34 cellular contexts compared by ENCODE assay signal in the genomic region with DNA sequence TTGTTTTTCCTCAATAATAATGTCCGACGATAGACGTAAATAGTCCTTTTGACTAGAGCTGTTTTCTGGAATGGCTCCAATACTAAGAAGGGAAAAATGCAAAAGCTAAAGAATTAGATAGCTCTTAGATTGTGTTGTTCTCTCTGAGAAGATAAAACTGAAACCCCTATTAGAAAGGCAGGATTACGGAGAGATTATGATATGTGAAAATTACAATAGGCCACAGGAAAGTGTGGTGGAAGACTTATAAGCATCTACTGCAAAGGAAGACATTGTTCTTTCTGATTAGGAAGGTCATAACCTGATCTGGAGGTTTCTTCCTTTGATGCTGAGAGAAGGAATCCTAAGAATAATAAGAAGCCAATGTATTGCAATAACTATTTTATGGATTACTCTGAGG. TPM values are rescaled to one million over a fixed set of nuclear protein-coding genes. Genes with fewer than 3 reads are reported as not detected.
"Had no signal": no experiment of that assay in that cellular context is flagged by ENCODE, and none has a peak within 500 bp of the region (broad histone marks: within the 10 kb centered on the region; RNA-seq: fewer than 3 reads in every experiment).

No MANE protein-coding gene starts in this region.

- H3K9me3 ChIP-seq: ascending aorta, breast epithelium, colonic mucosa, esophagus squamous epithelium, gastroesophageal sphincter had no signal

- H3K4me1 ChIP-seq: ascending aorta, breast epithelium, colonic mucosa, gastroesophageal sphincter had no signal

- H3K4me3 Mint-ChIP-seq: activated CD4-positive, alpha-beta memory T cell treated with anti-CD3 and anti-CD28 coated beads, Interleukin-2, amount 10 ng/mL, durations not matched to agents 7 days and 5 days; activated CD4-positive, alpha-beta T cell treated with anti-CD3 and anti-CD28 coated beads, Interleukin-2, amount 10 ng/mL, durations not matched to agents 7 days and 5 days; activated naive CD4-positive, alpha-beta T cell treated with anti-CD3 and anti-CD28 coated beads, Interleukin-2, amount 10 ng/mL, durations not matched to agents 7 days and 5 days; activated naive CD8-positive, alpha-beta T cell treated with anti-CD3 and anti-CD28 coated beads, Interleukin-2, amount 10 ng/mL, durations not matched to agents 7 days and 5 days; activated T-cell treated with anti-CD3 and anti-CD28 coated beads, Interleukin-2, amount 50 U/mL, for 24 hours; activated T-cell treated with anti-CD3 and anti-CD28 coated beads, Interleukin-2, amount 50 U/mL, for 72 hours; brain; effector memory CD8-positive, alpha-beta T cell; WTC11 had no signal

- DNase-seq: activated CD4-positive, alpha-beta memory T cell treated with anti-CD3 and anti-CD28 coated beads, Interleukin-2, amount 10 ng/mL, durations not matched to agents 7 days and 5 days; activated CD4-positive, alpha-beta T cell treated with anti-CD3 and anti-CD28 coated beads for 1 hour; activated CD4-positive, alpha-beta T cell treated with anti-CD3 and anti-CD28 coated beads for 4 hours; activated CD4-positive, alpha-beta T cell treated with anti-CD3 and anti-CD28 coated beads, Interleukin-2, amount 10 ng/mL, durations not matched to agents 7 days and 5 days; activated CD4-positive, alpha-beta T cell treated with anti-CD3 and anti-CD28 coated beads, Interleukin-2, amount 50 U/mL, for 4 hours; activated CD8-positive, alpha-beta memory T cell treated with anti-CD3 and anti-CD28 coated beads, Interleukin-2, amount 50 U/mL, for 48 hours; activated gamma-delta T cell; activated naive CD4-positive, alpha-beta T cell; activated naive CD4-positive, alpha-beta T cell treated with anti-CD3 and anti-CD28 coated beads, Interleukin-2, amount 10 ng/mL, durations not matched to agents 7 days and 5 days; activated naive CD8-positive, alpha-beta T cell treated with anti-CD3 and anti-CD28 coated beads, Interleukin-2, amount 10 ng/mL, durations not matched to agents 7 days and 5 days; activated T-cell treated with anti-CD3 and anti-CD28 coated beads for 4 hours; activated T-cell treated with anti-CD3 and anti-CD28 coated beads, Interleukin-2, amount 50 U/mL, for 24 hours; activated T-cell treated with anti-CD3 and anti-CD28 coated beads, Interleukin-2, amount 50 U/mL, for 72 hours; central memory CD4-positive, alpha-beta T cell; cerebellar nuclear complex; colonic mucosa; effector CD4-positive, alpha-beta T cell; effector memory CD8-positive, alpha-beta T cell; esophagus squamous epithelium; foreskin melanocyte; head of caudate nucleus; T-helper 2 cell had no signal

- H3K36me3 Mint-ChIP-seq: activated naive CD4-positive, alpha-beta T cell treated with anti-CD3 and anti-CD28 coated beads, Interleukin-2, amount 10 ng/mL, durations not matched to agents 7 days and 5 days; activated naive CD4-positive, alpha-beta T cell treated with anti-CD3 and anti-CD28 coated beads, Interleukin-2, amount 50 U/mL, for 72 hours; activated naive CD8-positive, alpha-beta T cell treated with anti-CD3 and anti-CD28 coated beads, Interleukin-2, amount 10 ng/mL, durations not matched to agents 7 days and 5 days; brain; WTC11 had no signal

- H3K27me3 ChIP-seq: ascending aorta, breast epithelium, cardiac muscle cell, colonic mucosa, gastroesophageal sphincter had no signal

- H3K9me3 Mint-ChIP-seq: activated CD4-positive, alpha-beta memory T cell treated with anti-CD3 and anti-CD28 coated beads, Interleukin-2, amount 10 ng/mL, durations not matched to agents 7 days and 5 days; activated CD4-positive, alpha-beta T cell treated with anti-CD3 and anti-CD28 coated beads, Interleukin-2, amount 10 ng/mL, durations not matched to agents 7 days and 5 days; activated naive CD4-positive, alpha-beta T cell treated with anti-CD3 and anti-CD28 coated beads, Interleukin-2, amount 10 ng/mL, durations not matched to agents 7 days and 5 days; activated naive CD8-positive, alpha-beta T cell treated with anti-CD3 and anti-CD28 coated beads, Interleukin-2, amount 10 ng/mL, durations not matched to agents 7 days and 5 days; activated T-cell treated with anti-CD3 and anti-CD28 coated beads, Interleukin-2, amount 50 U/mL, for 24 hours; brain; effector memory CD8-positive, alpha-beta T cell; WTC11 had no signal

- H3K27ac Mint-ChIP-seq: activated CD4-positive, alpha-beta memory T cell treated with anti-CD3 and anti-CD28 coated beads, Interleukin-2, amount 10 ng/mL, durations not matched to agents 7 days and 5 days; activated CD4-positive, alpha-beta T cell treated with anti-CD3 and anti-CD28 coated beads, Interleukin-2, amount 10 ng/mL, durations not matched to agents 7 days and 5 days; activated naive CD4-positive, alpha-beta T cell treated with anti-CD3 and anti-CD28 coated beads, Interleukin-2, amount 10 ng/mL, durations not matched to agents 7 days and 5 days; activated naive CD4-positive, alpha-beta T cell treated with anti-CD3 and anti-CD28 coated beads, Interleukin-2, amount 50 U/mL, for 72 hours; activated naive CD8-positive, alpha-beta T cell treated with anti-CD3 and anti-CD28 coated beads, Interleukin-2, amount 10 ng/mL, durations not matched to agents 7 days and 5 days; activated T-cell treated with anti-CD3 and anti-CD28 coated beads, Interleukin-2, amount 50 U/mL, for 24 hours; activated T-cell treated with anti-CD3 and anti-CD28 coated beads, Interleukin-2, amount 50 U/mL, for 72 hours; effector memory CD8-positive, alpha-beta T cell; WTC11 had no signal

- H3K4me1 Mint-ChIP-seq: activated CD4-positive, alpha-beta memory T cell treated with anti-CD3 and anti-CD28 coated beads, Interleukin-2, amount 10 ng/mL, durations not matched to agents 7 days and 5 days; activated CD4-positive, alpha-beta T cell treated with anti-CD3 and anti-CD28 coated beads, Interleukin-2, amount 10 ng/mL, durations not matched to agents 7 days and 5 days; activated naive CD4-positive, alpha-beta T cell treated with anti-CD3 and anti-CD28 coated beads, Interleukin-2, amount 10 ng/mL, durations not matched to agents 7 days and 5 days; activated naive CD8-positive, alpha-beta T cell treated with anti-CD3 and anti-CD28 coated beads, Interleukin-2, amount 10 ng/mL, durations not matched to agents 7 days and 5 days; WTC11 had no signal

- H3K27me3 Mint-ChIP-seq: activated CD4-positive, alpha-beta memory T cell treated with anti-CD3 and anti-CD28 coated beads, Interleukin-2, amount 10 ng/mL, durations not matched to agents 7 days and 5 days; activated naive CD4-positive, alpha-beta T cell treated with anti-CD3 and anti-CD28 coated beads, Interleukin-2, amount 10 ng/mL, durations not matched to agents 7 days and 5 days; activated naive CD8-positive, alpha-beta T cell treated with anti-CD3 and anti-CD28 coated beads, Interleukin-2, amount 10 ng/mL, durations not matched to agents 7 days and 5 days; activated T-cell treated with anti-CD3 and anti-CD28 coated beads, Interleukin-2, amount 50 U/mL, for 24 hours; effector memory CD8-positive, alpha-beta T cell had no signal

- H3K36me3 ChIP-seq: ascending aorta, breast epithelium, cardiac muscle cell, colonic mucosa, esophagus squamous epithelium, gastroesophageal sphincter had no signal

- ATAC-seq: activated naive CD4-positive, alpha-beta T cell treated with anti-CD3 and anti-CD28 coated beads, Interleukin-2, amount 50 U/mL, for 72 hours; activated T-cell treated with anti-CD3 and anti-CD28 coated beads, Interleukin-2, amount 50 U/mL, for 72 hours; effector memory CD8-positive, alpha-beta T cell; gastroesophageal sphincter; WTC11 had no signal

- H3K27ac ChIP-seq: ascending aorta, breast epithelium, cardiac muscle cell, colonic mucosa, epithelial cell of prostate, esophagus squamous epithelium, gastroesophageal sphincter, VCaP had no signal

- H3K4me3 ChIP-seq: ascending aorta, breast epithelium, cardiac muscle cell, colonic mucosa, esophagus squamous epithelium, gastroesophageal sphincter had no signal

RNA-seq across cellular contexts. Expression of a gene that starts 33.5 kb away (rescaled TPM):
- total RNA-seq: activated CD4-positive, alpha-beta memory T cell treated with anti-CD3 and anti-CD28 coated beads, Interleukin-2, amount 10 ng/mL, durations not matched to agents 7 days and 5 days; activated CD4-positive, alpha-beta T cell treated with anti-CD3 and anti-CD28 coated beads, Interleukin-2, amount 10 ng/mL, durations not matched to agents 7 days and 5 days; activated naive CD4-positive, alpha-beta T cell treated with anti-CD3 and anti-CD28 coated beads, Interleukin-2, amount 50 U/mL, for 72 hours; activated naive CD8-positive, alpha-beta T cell treated with anti-CD3 and anti-CD28 coated beads, Interleukin-2, amount 10 ng/mL, durations not matched to agents 7 days and 5 days; activated T-cell treated with anti-CD3 and anti-CD28 coated beads, Interleukin-2, amount 50 U/mL, for 72 hours; ascending aorta; cardiac muscle cell; fibroblast of lung; fibroblast of villous mesenchyme; T-helper 1 cell treated with Interleukin-12 subunit alpha and Interleukin-12 subunit beta and Interleukin-4 antibody, amounts not matched to agents 30 ng/mL and 1 ng/mL, for 36 hours; WTC11 had no signal
